In genomic region chr18:26657618-26658581, GRCh38 we compare ENCODE assay signal across 8 cellular contexts.
A peak's percentile ranks its signal among the peaks of the same experiment; 100 is the strongest.
DNase-seq lines count a peak whose midpoint lies in the region; ATAC-seq and TF ChIP-seq lines count a peak whose summit lies in the region.

No MANE protein-coding gene starts in this region.

- TF ChIP-seq CTCF in AG10803 (conservative IDR thresholded peaks at IDR 0.05; ENCODE audit: low read length) = no peak
- no peak for TF ChIP-seq CTCF in nephron (IDR thresholded peaks at IDR 0.05; ENCODE audit: unreplicated experiment in 3 of 3)

- H3K36me3 Mint-ChIP-seq in central memory CD8-positive, alpha-beta T cell (ENCODE audit: insufficient read depth) = peaks cover 3% of the 10 kb centered on the region
- no peaks in the 10 kb centered on the region for H3K36me3 Mint-ChIP-seq in nephron (ENCODE audit: low read depth)

- H3K4me3 Mint-ChIP-seq in central memory CD8-positive, alpha-beta T cell = peak overlapping the region; percentile 59
- H3K4me3 Mint-ChIP-seq in nephron = peak overlapping the region; percentile 93 to 96 (median 95)

- no peak for ATAC-seq in central memory CD8-positive, alpha-beta T cell (replicated peaks; ENCODE audit: extremely low read depth, poor library complexity, severe bottlenecking)
- ATAC-seq in HG02938 (IDR thresholded peaks at IDR 0.05; ENCODE audit: unreplicated experiment) = no peak

- DNase-seq in AG10803 (ENCODE audit: low read depth) (no peak), DMS153 treated with DMSO at 0.1 percent for 48 hours (lab: John Stamatoyannopoulos, UW; ENCODE audit: unreplicated experiment) (no peak), occipital lobe (lab: John Stamatoyannopoulos, UW) (no peak)
- no peak for DNase-seq in Jurkat, Clone E6-1 (ENCODE audit: low read depth, low spot score)
- DNase-seq in central memory CD8-positive, alpha-beta T cell (ENCODE audit: low spot score in 2 of 2) = no peak
- no peak for DNase-seq in stimulated activated CD4-positive, alpha-beta T cell treated with anti-CD3 and anti-CD28 coated beads, Interleukin-4, amount 100 ng/mL, for 1 hour

- peak overlapping the region; percentile 64 for H3K4me3 ChIP-seq in AG10803 (ENCODE audit: low read length)
- peak overlapping the region; percentile 63 for H3K4me3 ChIP-seq in Jurkat, Clone E6-1 (ENCODE audit: low read length)

- H3K4me1 Mint-ChIP-seq in central memory CD8-positive, alpha-beta T cell = peaks cover 6% of the 10 kb centered on the region
- peaks cover 29% of the 10 kb centered on the region for H3K4me1 Mint-ChIP-seq in nephron

- no peaks in the 10 kb centered on the region for H3K9me3 Mint-ChIP-seq in central memory CD8-positive, alpha-beta T cell
- no peaks in the 10 kb centered on the region for H3K9me3 Mint-ChIP-seq in nephron

- H3K27ac Mint-ChIP-seq in central memory CD8-positive, alpha-beta T cell (ENCODE audit: low read depth) = no peak overlapping the region
- H3K27ac Mint-ChIP-seq in nephron = peak overlapping the region; percentile 92 to 98 (median 96)

- H3K27me3 Mint-ChIP-seq in central memory CD8-positive, alpha-beta T cell = peaks cover 59% of the 10 kb centered on the region
- H3K27me3 Mint-ChIP-seq in nephron (ENCODE audit: low read depth) = peaks cover 33% of the 10 kb centered on the region
